13 cellular contexts compared by ENCODE assay signal in genomic region chr4:65437102-65437501, GRCh38.
"Had no signal": no experiment of that assay in that cellular context is flagged by ENCODE, and none has a peak within 500 bp of the region (broad histone marks: within the 10 kb centered on the region; RNA-seq: fewer than 3 reads in every experiment).

No MANE protein-coding gene starts in this region.

- H3K4me3 ChIP-seq: gastroesophageal sphincter, right atrium auricular region, skin epidermis, stomach, thoracic aorta had no signal

- DNase-seq: activated CD4-positive, alpha-beta T cell treated with anti-CD3 and anti-CD28 coated beads, Interleukin-2, amount 10 ng/mL, durations not matched to agents 24 days and 14 days; activated naive CD4-positive, alpha-beta T cell treated with anti-CD3 and anti-CD28 coated beads, Interleukin-2, amount 10 ng/mL, durations not matched to agents 7 days and 5 days; activated T-cell treated with anti-CD3 and anti-CD28 coated beads for 4 hours; amniotic stem cell; hippocampal formation; midbrain; naive B cell; stomach had no signal

- ATAC-seq: gastroesophageal sphincter, WTC11 had no signal
